Comparison of ENCODE assay signal across 5 cellular contexts in genomic region chr10:129272859-129273258, GRCh38.
"Had no signal": no experiment of that assay in that cellular context is flagged by ENCODE, and none has a peak within 500 bp of the region (broad histone marks: within the 10 kb centered on the region; RNA-seq: fewer than 3 reads in every experiment).

No MANE protein-coding gene starts in this region.

- DNase-seq: IMR-90, KBM-7 had no signal

- H3K4me3 Mint-ChIP-seq: IgD-negative memory B cell had no signal

- H3K27ac Mint-ChIP-seq: IgD-negative memory B cell had no signal

- ATAC-seq: HepG2, K562 had no signal

- H3K4me1 Mint-ChIP-seq: IgD-negative memory B cell had no signal

- H3K36me3 Mint-ChIP-seq: IgD-negative memory B cell had no signal
